Comparison of ENCODE assay signal across 9 cellular contexts in the genomic region with DNA sequence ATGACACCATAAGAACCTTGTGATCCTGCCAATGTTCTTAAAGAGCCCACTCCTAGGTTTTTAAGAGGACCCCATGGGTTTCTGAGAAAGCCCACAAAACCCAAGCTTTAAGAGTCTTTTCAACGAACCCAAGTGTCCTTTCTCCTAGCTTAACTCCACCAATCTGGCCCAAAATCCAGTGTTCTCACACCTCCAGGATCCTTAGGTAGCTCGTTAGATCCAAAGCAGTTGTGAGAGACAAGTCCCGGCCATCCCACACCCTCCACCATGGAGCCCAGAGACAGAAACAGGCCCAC. TPM values are rescaled to one million over a fixed set of nuclear protein-coding genes. Genes with fewer than 3 reads are reported as not detected.
DNase-seq lines count a peak whose midpoint lies in the region; ATAC-seq and TF ChIP-seq lines count a peak whose summit lies in the region.
"Had no signal": no experiment of that assay in that cellular context is flagged by ENCODE, and none has a peak within 500 bp of the region (broad histone marks: within the 10 kb centered on the region; RNA-seq: fewer than 3 reads in every experiment).

No MANE protein-coding gene starts in this region.

- H3K36me3 ChIP-seq in liver (ENCODE audit: control insufficient read depth in 4 of 4, insufficient read depth in 3 of 4, low read depth in 1 of 4, low read length in 3 of 4), result peaks cover 5 to 35% (median 16%) of the 10 kb centered on the region in 4 donors
- H3K36me3 ChIP-seq in testis (ENCODE audit: low read depth, missing control alignments), result no peaks in the 10 kb centered on the region

- H3K9me3 ChIP-seq in liver (ENCODE audit: control insufficient read depth in 4 of 4, low read length in 3 of 4) (no peaks in the 10 kb centered on the region), testis (no peaks in the 10 kb centered on the region)
- H3K9me3 ChIP-seq: BE2C had no signal

- POLR2A ChIA-PET in activated CD4-positive, alpha-beta T cell treated with anti-CD3 and anti-CD28 coated beads, Interleukin-2, amount 10 ng/mL, durations not matched to agents 7 days and 5 days (lab: Charles Lee), result interaction anchor here (0.7 to 1.6 kb wide), 3 partner anchors 22 to 46 kb away, joined by 3 to 4 read pairs (median 3); partner anchors contain the start of genes GATAD2B and RPS27

- no peak for TF ChIP-seq CTCF in liver (IDR thresholded peaks at IDR 0.05; ENCODE audit: low read depth, low read length, missing input control)
- no peak for TF ChIP-seq CTCF in testis (IDR thresholded peaks at IDR 0.05)

- H3K4me3 Mint-ChIP-seq in activated CD4-positive, alpha-beta T cell treated with anti-CD3 and anti-CD28 coated beads, Interleukin-2, amount 10 ng/mL, durations not matched to agents 7 days and 5 days, result peak overlapping the region; percentile 95

- no peak for TF ChIP-seq POLR2A in testis (IDR thresholded peaks at IDR 0.05)

- peak overlapping the region; percentile 97 for H3K27ac Mint-ChIP-seq in activated CD4-positive, alpha-beta T cell treated with anti-CD3 and anti-CD28 coated beads, Interleukin-2, amount 10 ng/mL, durations not matched to agents 7 days and 5 days
- H3K27ac Mint-ChIP-seq in activated naive CD4-positive, alpha-beta T cell treated with anti-CD3 and anti-CD28 coated beads, Interleukin-2, amount 50 U/mL, for 72 hours, result peak overlapping the region; percentile 93 to 96

- 76% methylated on average over 3 of the region's 3 CpGs for WGBS in liver
- 66 to 88% methylated on average over 2 to 3 of the region's 3 CpGs for WGBS in testis, 2 donors

- H3K4me1 ChIP-seq in liver (ENCODE audit: control insufficient read depth in 4 of 4, insufficient read depth in 4 of 4, low read length in 3 of 4) (peaks cover 14 to 38% (median 24%) of the 10 kb centered on the region in 4 donors), testis (peaks cover 17% of the 10 kb centered on the region)
- H3K4me1 ChIP-seq: BE2C had no signal

- no peaks in the 10 kb centered on the region for H3K9me3 Mint-ChIP-seq in activated CD4-positive, alpha-beta T cell treated with anti-CD3 and anti-CD28 coated beads, Interleukin-2, amount 10 ng/mL, durations not matched to agents 7 days and 5 days
- H3K9me3 Mint-ChIP-seq in activated naive CD4-positive, alpha-beta T cell treated with anti-CD3 and anti-CD28 coated beads, Interleukin-2, amount 50 U/mL, for 72 hours, result no peaks in the 10 kb centered on the region

- peak overlapping the region in 1 of 2 donors; percentile 56 for H3K9ac ChIP-seq in liver (ENCODE audit: low read depth in 1 of 2, low read length in 2 of 2)

- H3K27me3 Mint-ChIP-seq in activated CD4-positive, alpha-beta T cell treated with anti-CD3 and anti-CD28 coated beads, Interleukin-2, amount 10 ng/mL, durations not matched to agents 7 days and 5 days, result no peaks in the 10 kb centered on the region

- peaks cover 33% of the 10 kb centered on the region for H3K4me1 Mint-ChIP-seq in activated CD4-positive, alpha-beta T cell treated with anti-CD3 and anti-CD28 coated beads, Interleukin-2, amount 10 ng/mL, durations not matched to agents 7 days and 5 days

- peaks cover 48% of the 10 kb centered on the region for H3K36me3 Mint-ChIP-seq in activated CD4-positive, alpha-beta T cell treated with anti-CD3 and anti-CD28 coated beads, Interleukin-2, amount 10 ng/mL, durations not matched to agents 7 days and 5 days (ENCODE audit: low read depth)
- peaks cover 14 to 22% of the 10 kb centered on the region in 2 donors for H3K36me3 Mint-ChIP-seq in activated naive CD4-positive, alpha-beta T cell treated with anti-CD3 and anti-CD28 coated beads, Interleukin-2, amount 50 U/mL, for 72 hours

- no peak for TF ChIP-seq RAD21 in liver (IDR thresholded peaks at IDR 0.05)

- no peak for ATAC-seq in activated naive CD4-positive, alpha-beta T cell treated with anti-CD3 and anti-CD28 coated beads, Interleukin-2, amount 50 U/mL, for 72 hours
- no peak for ATAC-seq in activated CD4-positive, CD25-positive, alpha-beta regulatory T cell treated with anti-CD3 and anti-CD28 coated beads, Interleukin-2, amount 50 U/mL, for 24 hours

- intact Hi-C loops in testis (cut with DNase I; ENCODE audit: low total_unique reads), result loop anchor here (10.0 kb wide), 1 partner anchor 150 kb away; no protein-coding TSS in a partner anchor

- peak overlapping the region; percentile 22 to 97 (median 80) for H3K4me3 ChIP-seq in liver (ENCODE audit: low read depth in 1 of 3, low read length in 3 of 3)
- peak overlapping the region in 1 of 2 donors; percentile 65 for H3K4me3 ChIP-seq in testis

- CTCF ChIA-PET in activated CD4-positive, alpha-beta T cell treated with anti-CD3 and anti-CD28 coated beads, Interleukin-2, amount 10 ng/mL, durations not matched to agents 7 days and 5 days (lab: Charles Lee), result interaction anchor here (0.6 to 3.9 kb wide), 11 partner anchors 10 to 217 kb away, joined by 3 to 38 read pairs (median 9); partner anchors contain the start of genes CREB3L4, CRTC2, GATAD2B and JTB

- no peaks in the 10 kb centered on the region for H3K27me3 ChIP-seq in liver (ENCODE audit: control insufficient read depth in 4 of 4, insufficient read depth in 4 of 4, low read length in 3 of 4)
- no peaks in the 10 kb centered on the region for H3K27me3 ChIP-seq in testis
- H3K27me3 ChIP-seq: BE2C had no signal

- DNase-seq in activated CD4-positive, alpha-beta T cell treated with anti-CD3 and anti-CD28 coated beads, Interleukin-2, amount 10 ng/mL, durations not matched to agents 7 days and 5 days, result no peak
- DNase-seq in activated CD4-positive, alpha-beta T cell treated with anti-CD3 and anti-CD28 coated beads for 4 hours, result no peak
- no peak for DNase-seq in activated naive CD4-positive, alpha-beta T cell treated with anti-CD3 and anti-CD28 coated beads, Interleukin-2, amount 50 U/mL, for 72 hours (ENCODE audit: low spot score in 2 of 2)
- DNase-seq in testis (no peak), kidney glomerular epithelial cell (lab: John Stamatoyannopoulos, UW) (no peak), mesenteric fat pad (ENCODE audit: low spot score) (no peak)
- DNase-seq: BE2C had no signal

- peak overlapping the region; percentile 94 to 95 for H3K27ac ChIP-seq in liver (ENCODE audit: low read depth in 1 of 2, low read length in 2 of 2)
- peak overlapping the region; percentile 84 to 98 for H3K27ac ChIP-seq in testis

TF ChIP-seq in liver, 16 proteins besides CTCF, POLR2A, EP300 and RAD21 (continues in another document):
- TF ChIP-seq EGR1 (IDR thresholded peaks at IDR 0.05; ENCODE audit: low read depth in 2 of 2), result no peak
- no peak for TF ChIP-seq TAF1 (conservative IDR thresholded peaks at IDR 0.05)
- no peak for TF ChIP-seq NR2F2 (IDR thresholded peaks at IDR 0.05)
- TF ChIP-seq YY1 (IDR thresholded peaks at IDR 0.05), result no peak
- no peak for TF ChIP-seq FOXA2 (IDR thresholded peaks at IDR 0.05)

RNA-seq across cellular contexts. Expression of gene DENND4B, which starts 1.7 kb away (rescaled TPM):
- total RNA-seq in activated CD4-positive, alpha-beta T cell treated with anti-CD3 and anti-CD28 coated beads, Interleukin-2, amount 10 ng/mL, durations not matched to agents 7 days and 5 days, result 100 to 1,000 TPM; 165 to 180 TPM
- total RNA-seq in activated naive CD4-positive, alpha-beta T cell treated with anti-CD3 and anti-CD28 coated beads, Interleukin-2, amount 50 U/mL, for 72 hours, result 100 to 1,000 TPM; 131 to 132 TPM
- total RNA-seq in liver (10 to 100 TPM; 13.1 to 27.2 TPM), testis (10 to 100 TPM; 54.5 to 59.0 TPM), mesenteric fat pad (67.5 TPM)
- polyA plus RNA-seq in liver (10 to 100 TPM in 1 of 2 donors, 1 to 10 TPM in 1; 9.7 to 10.1 TPM), testis (ENCODE audit: insufficient read depth, low read depth, low replicate concordance) (25.4 TPM)

RNA-seq across cellular contexts. Expression of gene CRTC2, which starts 13.6 kb away (rescaled TPM):
- 100 to 1,000 TPM in 1 of 2 experiments, 10 to 100 TPM in 1; 80.7 to 107 TPM for total RNA-seq in activated CD4-positive, alpha-beta T cell treated with anti-CD3 and anti-CD28 coated beads, Interleukin-2, amount 10 ng/mL, durations not matched to agents 7 days and 5 days
- 100 to 1,000 TPM in 1 of 2 donors, 10 to 100 TPM in 1; 67.6 to 174 TPM for total RNA-seq in activated naive CD4-positive, alpha-beta T cell treated with anti-CD3 and anti-CD28 coated beads, Interleukin-2, amount 50 U/mL, for 72 hours
- total RNA-seq in liver (1 to 10 TPM; 4.9 to 5.5 TPM), testis (10 to 100 TPM; 32.0 to 49.7 TPM), mesenteric fat pad (36.4 TPM)
- polyA plus RNA-seq in liver (10 to 100 TPM; 11.0 to 14.9 TPM), testis (ENCODE audit: insufficient read depth, low read depth, low replicate concordance) (49.1 TPM)

RNA-seq across cellular contexts. Expression of gene SLC39A1, which starts 18.6 kb away (rescaled TPM):
- total RNA-seq in activated CD4-positive, alpha-beta T cell treated with anti-CD3 and anti-CD28 coated beads, Interleukin-2, amount 10 ng/mL, durations not matched to agents 7 days and 5 days, result 10 to 100 TPM; 33.5 to 36.4 TPM
- 10 to 100 TPM; 54.9 to 96.6 TPM for total RNA-seq in activated naive CD4-positive, alpha-beta T cell treated with anti-CD3 and anti-CD28 coated beads, Interleukin-2, amount 50 U/mL, for 72 hours
- total RNA-seq in liver (10 to 100 TPM; 46.8 to 70.3 TPM), testis (10 to 100 TPM; 46.5 to 62.5 TPM), mesenteric fat pad (92.2 TPM)
- polyA plus RNA-seq in liver (10 to 100 TPM; 38.8 to 62.5 TPM), testis (ENCODE audit: insufficient read depth, low read depth, low replicate concordance) (54.5 TPM)

RNA-seq across cellular contexts. Expression of gene GATAD2B, which starts 22.0 kb away (rescaled TPM):
- total RNA-seq in activated CD4-positive, alpha-beta T cell treated with anti-CD3 and anti-CD28 coated beads, Interleukin-2, amount 10 ng/mL, durations not matched to agents 7 days and 5 days, result 10 to 100 TPM; 73.4 to 75.4 TPM
- total RNA-seq in activated naive CD4-positive, alpha-beta T cell treated with anti-CD3 and anti-CD28 coated beads, Interleukin-2, amount 50 U/mL, for 72 hours, result 100 to 1,000 TPM in 1 of 2 donors, 10 to 100 TPM in 1; 58.7 to 102 TPM
- 1 to 10 TPM; 4.4 to 4.9 TPM for total RNA-seq in liver
- 1 to 10 TPM; 3.2 to 3.5 TPM for polyA plus RNA-seq in liver
- 10 to 100 TPM; 32.1 to 37.4 TPM for total RNA-seq in testis
- polyA plus RNA-seq in testis (ENCODE audit: insufficient read depth, low read depth, low replicate concordance), result 26.5 TPM
- 37.4 TPM for total RNA-seq in mesenteric fat pad

RNA-seq across cellular contexts. Expression of gene CREB3L4, which starts 22.9 kb away (rescaled TPM):
- total RNA-seq in activated CD4-positive, alpha-beta T cell treated with anti-CD3 and anti-CD28 coated beads, Interleukin-2, amount 10 ng/mL, durations not matched to agents 7 days and 5 days, result 1 to 10 TPM; 6.9 to 7.9 TPM
- 10 to 100 TPM in 1 of 2 donors, 1 to 10 TPM in 1; 8.9 to 12.0 TPM for total RNA-seq in activated naive CD4-positive, alpha-beta T cell treated with anti-CD3 and anti-CD28 coated beads, Interleukin-2, amount 50 U/mL, for 72 hours
- total RNA-seq in liver, result 10 to 100 TPM in 1 of 2 donors, 1 to 10 TPM in 1; 7.4 to 10.3 TPM
- 10 to 100 TPM in 1 of 2 donors, 1 to 10 TPM in 1; 4.4 to 10.2 TPM for polyA plus RNA-seq in liver
- total RNA-seq in testis, result 10 to 100 TPM; 22.2 to 24.6 TPM
- polyA plus RNA-seq in testis (ENCODE audit: insufficient read depth, low read depth, low replicate concordance), result 15.6 TPM
- 5.1 TPM for total RNA-seq in mesenteric fat pad
